In genomic region chr5:161546463-161547301, GRCh38 we compare ENCODE assay signal across 7 cellular contexts. TPM values are rescaled to one million over a fixed set of nuclear protein-coding genes. Genes with fewer than 3 reads are reported as not detected.
A peak's percentile ranks its signal among the peaks of the same experiment; 100 is the strongest.
DNase-seq lines count a peak whose midpoint lies in the region; ATAC-seq and TF ChIP-seq lines count a peak whose summit lies in the region.

Gene GABRB2, minus strand, starts transcription at chr5:161546725. Its CDS starts 82 bp downstream, at chr5:161546643.

- peak within 1 kb of the TSS; percentile 74 for H3K4me3 Mint-ChIP-seq in T-helper 17 cell

- H3K9me3 ChIP-seq in HUES48 (ENCODE audit: control insufficient read depth, insufficient read depth, low read length) (no peaks in the 10 kb centered on the region), T-helper 17 cell (ENCODE audit: control insufficient read depth, low read length, poor library complexity, severe bottlenecking) (no peaks in the 10 kb centered on the region), esophagus (ENCODE audit: control insufficient read depth in 2 of 2, insufficient read depth in 1 of 2, low read depth in 1 of 2, low read length in 1 of 2) (no peaks in the 10 kb centered on the region), mucosa of rectum (ENCODE audit: control insufficient read depth in 2 of 2, low read length in 2 of 2) (no peaks in the 10 kb centered on the region), tibial artery (no peaks in the 10 kb centered on the region)

- peaks cover 21% of the 10 kb centered on the region for H3K4me1 ChIP-seq in HUES48 (ENCODE audit: control insufficient read depth, insufficient read depth, low read length)
- peaks cover 5 to 11% of the 10 kb centered on the region in 2 donors for H3K4me1 ChIP-seq in esophagus (ENCODE audit: control insufficient read depth in 2 of 2, insufficient read depth in 2 of 2, low read length in 1 of 2)
- peaks cover 4 to 8% of the 10 kb centered on the region in 2 donors for H3K4me1 ChIP-seq in mucosa of rectum (ENCODE audit: control insufficient read depth in 2 of 2, insufficient read depth in 2 of 2, low read length in 2 of 2)
- H3K4me1 ChIP-seq in tibial artery, result peaks cover 0 to 36% (median 20%) of the 10 kb centered on the region in 4 donors

- DNase-seq in GM06990 (ENCODE audit: extremely low read depth, insufficient read length), result peak; percentile 26
- no peak for DNase-seq in T-helper 17 cell
- DNase-seq in tibial artery, result peak in 1 of 2 donors; percentile 38

- peaks cover 2% of the 10 kb centered on the region for H3K27me3 ChIP-seq in GM06990 (replicated peaks; ENCODE audit: control insufficient read depth, insufficient read depth, low read length)
- peaks cover 72% of the 10 kb centered on the region for H3K27me3 ChIP-seq in HUES48 (ENCODE audit: control insufficient read depth, insufficient read depth, low read length)
- H3K27me3 ChIP-seq in esophagus (ENCODE audit: control insufficient read depth in 1 of 2, insufficient read depth in 2 of 2, low read length in 2 of 2), result peaks cover 0 to 16% of the 10 kb centered on the region in 2 donors
- H3K27me3 ChIP-seq in mucosa of rectum (ENCODE audit: control insufficient read depth in 2 of 2, insufficient read depth in 2 of 2, low read length in 2 of 2), result peaks cover 4 to 10% of the 10 kb centered on the region in 2 donors
- H3K27me3 ChIP-seq in tibial artery, result peaks cover 3 to 57% of the 10 kb centered on the region in 2 donors

- ATAC-seq in GM21390 (IDR thresholded peaks at IDR 0.05; ENCODE audit: unreplicated experiment) (peak; percentile 73), T-helper 17 cell (no peak)

- WGBS in esophagus, 2 donors, result 1% methylated on average over 32 of the region's 32 CpGs

- H3K36me3 ChIP-seq in GM06990 (ENCODE audit: control insufficient read depth, insufficient read depth, low read length) (no peaks in the 10 kb centered on the region), HUES48 (ENCODE audit: control insufficient read depth, insufficient read depth, low read length) (no peaks in the 10 kb centered on the region), esophagus (ENCODE audit: control insufficient read depth in 2 of 2, insufficient read depth in 2 of 2, low read length in 1 of 2) (no peaks in the 10 kb centered on the region), mucosa of rectum (ENCODE audit: control insufficient read depth in 2 of 2, insufficient read depth in 2 of 2, low read length in 2 of 2) (no peaks in the 10 kb centered on the region), tibial artery (no peaks in the 10 kb centered on the region)

- H3K9ac ChIP-seq in HUES48 (ENCODE audit: low read depth, low read length) (no peak within 1 kb of the TSS), mucosa of rectum (ENCODE audit: low read depth in 1 of 2, low read length in 2 of 2) (peak within 1 kb of the TSS in 1 of 2 donors; percentile 33)

- peaks cover 40% of the 10 kb centered on the region for H3K27me3 Mint-ChIP-seq in T-helper 17 cell

- H3K4me1 Mint-ChIP-seq in T-helper 17 cell, result no peaks in the 10 kb centered on the region

- H3K27ac Mint-ChIP-seq in T-helper 17 cell, result no peak within 1 kb of the TSS

- H3K27ac ChIP-seq in HUES48 (ENCODE audit: low read depth, low read length) (no peak within 1 kb of the TSS), esophagus (ENCODE audit: low read depth in 2 of 2, low read length in 1 of 2) (no peak within 1 kb of the TSS), mucosa of rectum (ENCODE audit: low read depth in 2 of 2, low read length in 2 of 2) (no peak within 1 kb of the TSS), tibial artery (no peak within 1 kb of the TSS)

- peak within 1 kb of the TSS; percentile 61 for H3K4me3 ChIP-seq in GM06990 (replicated peaks; ENCODE audit: low read depth, low read length)
- H3K4me3 ChIP-seq in HUES48 (ENCODE audit: low read depth, low read length), result peak within 1 kb of the TSS; percentile 62
- H3K4me3 ChIP-seq in esophagus (ENCODE audit: low read depth in 1 of 2, low read length in 2 of 2), result peak within 1 kb of the TSS; percentile 32 to 56
- peak within 1 kb of the TSS; percentile 71 to 78 for H3K4me3 ChIP-seq in mucosa of rectum (ENCODE audit: low read length in 2 of 2)
- H3K4me3 ChIP-seq in tibial artery, result peak within 1 kb of the TSS; percentile 30 to 48

- TF ChIP-seq CTCF in GM06990 (IDR thresholded peaks at IDR 0.05; ENCODE audit: insufficient read depth, low read length, poor library complexity, severe bottlenecking) (no peak), tibial artery (IDR thresholded peaks at IDR 0.05) (no peak)

- H3K36me3 Mint-ChIP-seq in T-helper 17 cell (ENCODE audit: low read depth), result no peaks in the 10 kb centered on the region

- intact Hi-C loops in tibial artery (cut with DNase I; ENCODE audit: low total_unique reads), result loop anchor here (10.0 kb wide), 1 partner anchor 1798 kb away; no protein-coding TSS in a partner anchor

RNA-seq across cellular contexts. Expression of gene GABRB2, which starts in this region (rescaled TPM):
- total RNA-seq in T-helper 17 cell, result not detected
- polyA plus RNA-seq in esophagus, result under 1 TPM; 0.02 to 0.08 TPM
